In the genomic region with DNA sequence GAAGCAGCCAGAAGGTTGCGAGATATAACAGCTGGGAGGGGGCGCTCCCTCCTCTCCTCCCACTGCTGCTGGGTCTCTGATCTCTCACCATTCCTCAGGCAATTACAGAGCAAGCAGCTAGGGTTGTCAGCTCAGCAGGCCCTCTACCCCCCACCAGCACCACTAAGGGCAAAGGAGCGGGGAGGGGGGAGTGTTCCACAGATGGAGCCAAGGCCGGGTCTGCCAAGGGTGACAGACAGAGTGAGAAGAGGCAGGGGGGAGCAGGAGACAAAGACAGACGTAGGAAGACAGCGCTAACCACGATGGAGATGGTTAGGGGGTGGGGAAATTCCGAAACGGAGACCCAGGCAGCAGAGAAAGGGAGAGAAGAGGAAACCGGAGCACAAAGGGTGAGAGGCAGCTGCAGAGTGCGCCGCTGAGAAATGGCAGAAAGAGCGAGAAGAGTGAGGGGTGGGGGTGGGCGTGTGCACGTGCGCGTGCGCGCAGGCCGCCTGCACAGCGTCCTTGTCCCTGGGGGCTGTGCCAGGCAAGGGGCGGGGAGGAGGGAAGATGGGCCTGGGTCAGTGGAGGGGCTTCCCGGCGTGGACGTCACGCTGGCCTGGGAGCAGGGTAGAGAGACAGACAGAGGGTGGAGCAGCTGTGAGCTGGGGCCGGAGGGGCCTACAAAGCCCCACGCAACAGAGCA, we compare ENCODE assay signal across 11 cellular contexts. TPM values are rescaled to one million over a fixed set of nuclear protein-coding genes. Genes with fewer than 3 reads are reported as not detected.
DNase-seq lines count a peak whose midpoint lies in the region; ATAC-seq and TF ChIP-seq lines count a peak whose summit lies in the region.
"Had no signal": no experiment of that assay in that cellular context is flagged by ENCODE, and none has a peak within 500 bp of the region (broad histone marks: within the 10 kb centered on the region; RNA-seq: fewer than 3 reads in every experiment).

No MANE protein-coding gene starts in this region.

- no peaks in the 10 kb centered on the region for H3K9me3 ChIP-seq in naive thymus-derived CD4-positive, alpha-beta T cell (ENCODE audit: control insufficient read depth in 2 of 3, low read length in 3 of 3)
- H3K9me3 ChIP-seq in mucosa of descending colon (no peaks in the 10 kb centered on the region), colonic mucosa (no peaks in the 10 kb centered on the region)
- H3K9me3 ChIP-seq: heart left ventricle had no signal

- peak; percentile 88 for DNase-seq in ELF-1 (ENCODE audit: low read depth, low spot score)
- peak; percentile 91 for DNase-seq in NCI-H1092 treated with DMSO at 0.1 percent for 48 hours (lab: John Stamatoyannopoulos, UW)
- peak; percentile 54 for DNase-seq in WTC11 (ENCODE audit: low spot score)
- DNase-seq in naive thymus-derived CD4-positive, alpha-beta T cell = peak in 2 of 9 donors; percentile 37 to 42
- DNase-seq in mucosa of descending colon = no peak
- no peak for DNase-seq in NCI-H1048 (lab: John Stamatoyannopoulos, UW)
- DNase-seq in Calu3 = no peak
- no peak for DNase-seq in colonic mucosa

- no peaks in the 10 kb centered on the region for H3K36me3 ChIP-seq in naive thymus-derived CD4-positive, alpha-beta T cell (ENCODE audit: control insufficient read depth in 2 of 3, insufficient read depth in 3 of 3, low read length in 3 of 3)
- no peaks in the 10 kb centered on the region for H3K36me3 ChIP-seq in mucosa of descending colon (ENCODE audit: low read depth)
- H3K36me3 ChIP-seq in colonic mucosa = no peaks in the 10 kb centered on the region
- H3K36me3 ChIP-seq: heart left ventricle had no signal

- intact Hi-C loops in naive thymus-derived CD4-positive, alpha-beta T cell (cut with micrococcal nuclease) = loop anchor here (5.0 kb wide), 2 partner anchors 47 to 62 kb away; partner anchors contain the start of gene PDZD4 (in 1 of the 2)
- intact Hi-C loops in mucosa of descending colon (cut with DNase I, micrococcal nuclease) = no loop called here
- intact Hi-C loops in Calu3 (cut with micrococcal nuclease; ENCODE audit: unreplicated experiment) = no loop called here
- intact Hi-C loops in colonic mucosa (cut with DNase I) = no loop called here

- H3K4me1 ChIP-seq in naive thymus-derived CD4-positive, alpha-beta T cell (ENCODE audit: control insufficient read depth in 2 of 2, insufficient read depth in 2 of 2, low read length in 2 of 2) = peaks cover 0 to 4% of the 10 kb centered on the region in 2 donors
- H3K4me1 ChIP-seq in mucosa of descending colon (ENCODE audit: low read depth) (no peaks in the 10 kb centered on the region), colonic mucosa (no peaks in the 10 kb centered on the region)
- H3K4me1 ChIP-seq: heart left ventricle had no signal

- no TSS peak for BruUV-seq in Calu3 (replicated peaks; lab: Mats Ljungman, UMichigan)

- POLR2A ChIA-PET in WTC11 (lab: Charles Lee) = interaction anchor here (0.7 to 0.9 kb wide), 2 partner anchors 73 to 112 kb away, joined by 3 read pairs; no protein-coding TSS in a partner anchor
- POLR2A ChIA-PET in naive thymus-derived CD4-positive, alpha-beta T cell (lab: Charles Lee) = interaction anchor here (0.6 to 1.2 kb wide), 3 partner anchors 33 to 1287 kb away, joined by 3 read pairs; no protein-coding TSS in a partner anchor

- H3K4me3 Mint-ChIP-seq in WTC11 (peak overlapping the region; percentile 51), Calu3 (ENCODE audit: low read depth, unreplicated experiment) (no peak overlapping the region)
- peak overlapping the region in 5 of 10 donors; percentile 5 to 82 (median 41) for H3K4me3 Mint-ChIP-seq in naive thymus-derived CD4-positive, alpha-beta T cell

- H3K4me1 Mint-ChIP-seq in WTC11 (peaks cover 59% of the 10 kb centered on the region), Calu3 (ENCODE audit: low read depth, unreplicated experiment) (peaks cover 27% of the 10 kb centered on the region)
- H3K4me1 Mint-ChIP-seq in naive thymus-derived CD4-positive, alpha-beta T cell = peaks cover 7 to 25% (median 20%) of the 10 kb centered on the region in 7 donors

- CTCF ChIA-PET in WTC11 (lab: Charles Lee) = interaction anchor here (0.6 to 2.5 kb wide), 16 partner anchors 8 to 170 kb away, joined by 3 to 10 read pairs (median 4); partner anchors contain the start of genes IDH3G and SSR4
- CTCF ChIA-PET in naive thymus-derived CD4-positive, alpha-beta T cell (lab: Charles Lee) = interaction anchor here (0.6 kb wide), 1 partner anchor 129 kb away, joined by 5 read pairs; no protein-coding TSS in a partner anchor
- CTCF ChIA-PET in Calu3 (lab: Charles Lee) = no interaction called here

- no peak overlapping the region for H3K27ac ChIP-seq in naive thymus-derived CD4-positive, alpha-beta T cell (ENCODE audit: low read depth, low read length)
- H3K27ac ChIP-seq in colonic mucosa = no peak overlapping the region
- H3K27ac ChIP-seq: heart left ventricle had no signal

- H3K27me3 ChIP-seq in naive thymus-derived CD4-positive, alpha-beta T cell (ENCODE audit: control insufficient read depth in 2 of 2, insufficient read depth in 2 of 2, low read length in 2 of 2) = peaks cover 0 to 3% of the 10 kb centered on the region in 2 donors
- H3K27me3 ChIP-seq in colonic mucosa = peaks cover 19% of the 10 kb centered on the region

- ATAC-seq in WTC11 (peak; percentile 30), mucosa of descending colon (no peak)
- peak; percentile 32 for ATAC-seq in naive thymus-derived CD4-positive, alpha-beta T cell
- ATAC-seq: heart left ventricle had no signal

- no peak for TF ChIP-seq CTCF in WTC11 (IDR thresholded peaks at IDR 0.05)
- no peak for TF ChIP-seq CTCF in mucosa of descending colon (IDR thresholded peaks at IDR 0.05)
- no peak for TF ChIP-seq CTCF in Calu3 (IDR thresholded peaks at IDR 0.05; ENCODE audit: unreplicated experiment)
- no peak for TF ChIP-seq CTCF in colonic mucosa (IDR thresholded peaks at IDR 0.05)

- H3K4me3 ChIP-seq in naive thymus-derived CD4-positive, alpha-beta T cell (ENCODE audit: low read length) = no peak overlapping the region
- H3K4me3 ChIP-seq in mucosa of descending colon (no peak overlapping the region), colonic mucosa (no peak overlapping the region)
- H3K4me3 ChIP-seq: heart left ventricle had no signal

- H3K27me3 Mint-ChIP-seq in WTC11 (ENCODE audit: low read depth) (no peaks in the 10 kb centered on the region; the same call in 1 of the 2 replicates), Calu3 (ENCODE audit: unreplicated experiment) (no peaks in the 10 kb centered on the region)
- H3K27me3 Mint-ChIP-seq in naive thymus-derived CD4-positive, alpha-beta T cell = peaks cover 0 to 20% (median 13%) of the 10 kb centered on the region in 5 donors

- H3K9me3 Mint-ChIP-seq in WTC11 (no peaks in the 10 kb centered on the region), Calu3 (ENCODE audit: low read depth, unreplicated experiment) (no peaks in the 10 kb centered on the region)
- peaks cover 0 to 3% (median 0%) of the 10 kb centered on the region in 11 donors for H3K9me3 Mint-ChIP-seq in naive thymus-derived CD4-positive, alpha-beta T cell

- H3K9ac ChIP-seq in colonic mucosa (ENCODE audit: low read depth in 2 of 2, low read length in 2 of 2) = no peak overlapping the region

- H3K27ac Mint-ChIP-seq in WTC11 = no peak overlapping the region
- H3K27ac Mint-ChIP-seq in naive thymus-derived CD4-positive, alpha-beta T cell = peak overlapping the region in 1 of 9 donors; percentile 18
- H3K27ac Mint-ChIP-seq in Calu3 (ENCODE audit: unreplicated experiment) = no peak overlapping the region

- H3K36me3 Mint-ChIP-seq in WTC11 (no peaks in the 10 kb centered on the region), Calu3 (ENCODE audit: insufficient read depth, unreplicated experiment) (peaks cover 5% of the 10 kb centered on the region)
- H3K36me3 Mint-ChIP-seq in naive thymus-derived CD4-positive, alpha-beta T cell = peaks cover 0 to 5% (median 0%) of the 10 kb centered on the region in 5 donors

RNA-seq across cellular contexts. Expression of gene L1CAM, which starts 6.9 kb away (rescaled TPM):
- 40.2 to 55.2 TPM (median 49.4 TPM) in 3 replicates for total RNA-seq in WTC11 (2021)
- total RNA-seq in naive thymus-derived CD4-positive, alpha-beta T cell = 1 to 10 TPM in 3 of 5 experiments, under 1 TPM in 1, not detected in 1; 0.81 to 9.2 (median 1.3) TPM
- under 1 TPM in 1 of 2 donors, not detected in 1; 0.16 TPM for polyA plus RNA-seq in naive thymus-derived CD4-positive, alpha-beta T cell
- total RNA-seq in mucosa of descending colon = 10 to 100 TPM in 1 of 3 donors, 1 to 10 TPM in 2; 3.0 to 66.9 (median 7.0) TPM
- 14.2 and 16.1 TPM in 2 replicates for total RNA-seq in Calu3 (2022)
- total RNA-seq in colonic mucosa = 1 to 10 TPM; 4.3 to 8.8 TPM
- total RNA-seq: OCI-LY7 had no signal

RNA-seq across cellular contexts. Expression of gene AVPR2, which starts 25.4 kb away (rescaled TPM):
- total RNA-seq in WTC11 (2021) (0.11 TPM in 1 of 3 replicates, not detected in the others), mucosa of descending colon (under 1 TPM; 0.43 to 0.78 (median 0.54) TPM), Calu3 (2022) (not detected in 2 replicates), colonic mucosa (under 1 TPM in 1 of 2 donors, not detected in 1; 0.24 TPM)
- under 1 TPM in 1 of 5 experiments, not detected in 4; 0.29 TPM for total RNA-seq in naive thymus-derived CD4-positive, alpha-beta T cell
- polyA plus RNA-seq in naive thymus-derived CD4-positive, alpha-beta T cell = not detected
- total RNA-seq: cerebellum had no signal

RNA-seq across cellular contexts. Expression of gene ARHGAP4, which starts 47.0 kb away (rescaled TPM):
- total RNA-seq in WTC11 (2021) = 52.1 to 66.9 TPM (median 65.3 TPM) in 3 replicates
- 100 to 1,000 TPM; 310 to 439 (median 377) TPM for total RNA-seq in naive thymus-derived CD4-positive, alpha-beta T cell
- polyA plus RNA-seq in naive thymus-derived CD4-positive, alpha-beta T cell = 100 to 1,000 TPM in 1 of 2 donors, 10 to 100 TPM in 1; 82.5 to 147 TPM
- 10 to 100 TPM; 35.0 to 47.8 (median 36.7) TPM for total RNA-seq in mucosa of descending colon
- 2.6 and 3.8 TPM in 2 replicates for total RNA-seq in Calu3 (2022)
- total RNA-seq in colonic mucosa = 10 to 100 TPM; 19.9 to 30.0 TPM

RNA-seq across cellular contexts. Expression of gene PDZD4, which starts 48.8 kb away (rescaled TPM):
- 120 to 175 TPM (median 161 TPM) in 3 replicates for total RNA-seq in WTC11 (2021)
- total RNA-seq in naive thymus-derived CD4-positive, alpha-beta T cell = 10 to 100 TPM in 2 of 5 experiments, under 1 TPM in 3; 0.32 to 29.0 (median 0.51) TPM
- polyA plus RNA-seq in naive thymus-derived CD4-positive, alpha-beta T cell = under 1 TPM; 0.07 to 0.53 TPM
- 10 to 100 TPM in 1 of 3 donors, 1 to 10 TPM in 2; 1.5 to 24.2 (median 2.8) TPM for total RNA-seq in mucosa of descending colon
- total RNA-seq in Calu3 (2022) = 0.59 and 0.76 TPM in 2 replicates
- total RNA-seq in colonic mucosa = 1 to 10 TPM; 1.5 to 3.2 TPM
- total RNA-seq: OCI-LY7 had no signal

RNA-seq across cellular contexts. Expression of gene NAA10, which starts 55.7 kb away (rescaled TPM):
- total RNA-seq in WTC11 (2021) (97.1 to 107 TPM (median 101 TPM) in 3 replicates), mucosa of descending colon (10 to 100 TPM; 52.2 to 72.3 (median 68.9) TPM), Calu3 (2022) (132 and 139 TPM in 2 replicates), colonic mucosa (100 to 1,000 TPM in 1 of 2 donors, 10 to 100 TPM in 1; 55.9 to 115 TPM)
- 10 to 100 TPM; 45.2 to 79.7 (median 75.6) TPM for total RNA-seq in naive thymus-derived CD4-positive, alpha-beta T cell
- 10 to 100 TPM; 37.6 to 47.2 TPM for polyA plus RNA-seq in naive thymus-derived CD4-positive, alpha-beta T cell

Comparison
In these comparisons a context has a peak if more than half of its experiments do, and no peak if none do; other contexts are left out.
1. DNase-seq: peak in ELF-1 (single experiment), NCI-H1092 treated with DMSO at 0.1 percent for 48 hours (single experiment) and WTC11 (single experiment); none in mucosa of descending colon (0 of 3), NCI-H1048 (single experiment), Calu3 (single experiment) and colonic mucosa (single experiment).
2. intact Hi-C loops: an anchor here in naive thymus-derived CD4-positive, alpha-beta T cell (5.0 kb wide); none called in mucosa of descending colon, Calu3 and colonic mucosa.